ENCODE assay signal across 8 cellular contexts in the genomic region with DNA sequence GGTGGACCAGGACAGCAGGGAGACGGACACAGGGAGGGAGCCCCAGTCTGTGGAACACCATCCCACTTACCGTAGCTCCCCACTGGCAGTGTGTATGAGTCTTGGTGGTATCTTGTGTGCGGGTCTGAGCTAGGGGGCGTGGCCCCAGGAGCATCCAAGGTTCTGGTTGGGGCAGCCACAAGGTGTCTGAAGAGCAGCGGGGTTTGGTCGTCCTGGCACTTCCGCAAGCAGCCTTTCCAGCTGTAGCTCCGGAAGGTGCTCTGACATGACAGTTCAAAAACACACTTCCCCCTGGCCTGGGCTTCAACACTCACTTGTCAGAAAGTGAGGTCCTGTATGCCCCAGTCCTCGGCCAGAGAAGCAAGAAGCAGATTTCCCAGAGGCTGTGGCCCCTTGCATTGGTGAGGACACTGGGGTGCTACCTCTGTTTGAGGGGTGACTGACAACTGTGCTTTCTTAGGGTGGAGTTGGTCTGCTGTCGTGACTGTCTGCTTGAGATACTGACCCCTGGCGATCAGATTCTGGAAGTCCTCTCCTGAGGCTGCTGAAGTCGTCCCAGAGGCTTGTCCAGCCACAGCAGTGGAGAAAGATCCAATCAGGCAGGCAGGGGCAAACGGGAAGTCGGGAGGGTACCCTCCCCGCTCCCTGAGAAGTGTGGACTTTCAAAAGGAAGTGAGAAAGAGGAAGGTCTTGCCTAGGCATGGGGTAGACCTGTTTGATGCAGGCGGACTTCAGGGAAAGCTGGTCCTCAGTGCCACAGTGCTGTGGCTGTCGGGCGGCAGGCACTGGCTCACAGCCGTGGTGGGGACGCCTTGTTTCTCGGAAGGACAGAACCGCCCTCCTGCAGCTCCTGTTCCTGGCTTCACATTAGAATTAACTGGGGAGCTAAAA. TPM values are rescaled to one million over a fixed set of nuclear protein-coding genes. Genes with fewer than 3 reads are reported as not detected.
DNase-seq lines count a peak whose midpoint lies in the region; ATAC-seq, FAIRE-seq and TF ChIP-seq lines count a peak whose summit lies in the region.

No MANE protein-coding gene starts in this region.

- no peak for TF ChIP-seq POLR2A in HepG2 (IDR thresholded peaks at IDR 0.05; ENCODE audit: insufficient read depth in 1 of 2, low read depth in 2 of 2, low read length in 2 of 2)

- H3K9me3 Mint-ChIP-seq in Calu3 (ENCODE audit: low read depth, unreplicated experiment): no peaks in the 10 kb centered on the region
- no peaks in the 10 kb centered on the region for H3K9me3 Mint-ChIP-seq in stimulated activated naive CD8-positive, alpha-beta T cell treated with anti-CD3 and anti-CD28 coated beads, Interleukin-15, amount 100 ng/mL, for 72 hours

- H3K4me1 Mint-ChIP-seq in Calu3 (ENCODE audit: low read depth, unreplicated experiment) (peaks cover 36% of the 10 kb centered on the region), T-helper 17 cell (peaks cover 71% of the 10 kb centered on the region)
- peaks cover 72% of the 10 kb centered on the region for H3K4me1 Mint-ChIP-seq in stimulated activated naive CD8-positive, alpha-beta T cell treated with anti-CD3 and anti-CD28 coated beads, Interleukin-15, amount 100 ng/mL, for 72 hours

- no peak overlapping the region for H3K9ac ChIP-seq in HepG2 (ENCODE audit: insufficient read depth, low read depth, low read length)

- TF ChIP-seq CTCF in Calu3 (IDR thresholded peaks at IDR 0.05; ENCODE audit: unreplicated experiment) (peak; percentile 44), coronary artery (IDR thresholded peaks at IDR 0.05) (peak; percentile 43), HepG2 (CRISPR knock-in tag; IDR thresholded peaks at IDR 0.05) (peak; percentile 76)

- CTCF ChIA-PET in Calu3 (lab: Charles Lee): no interaction called here
- CTCF ChIA-PET in HepG2 (lab: Yijun Ruan, JAX; ENCODE audit: low intra/inter-chr PET ratio, low total read pairs): interaction anchor here (1.0 to 2.6 kb wide), 2 partner anchors 42 to 62 kb away, joined by 3 to 14 read pairs; a partner anchor contains a TSS

- no peaks in the 10 kb centered on the region for H3K9me3 ChIP-seq in T-helper 17 cell (ENCODE audit: control insufficient read depth, low read length, poor library complexity, severe bottlenecking)
- no peaks in the 10 kb centered on the region for H3K9me3 ChIP-seq in HepG2 (ENCODE audit: low read length)

- BruUV-seq in Calu3 (replicated peaks; lab: Mats Ljungman, UMichigan) (no TSS peak), HepG2 (replicated peaks; lab: Mats Ljungman, UMichigan) (no TSS peak)

- peaks cover 0 to 6% of the 10 kb centered on the region in 2 experiments; a peak in 3 of 5 replicates for H3K27me3 ChIP-seq in HepG2 (ENCODE audit: control insufficient read depth in 1 of 2, insufficient read depth in 2 of 2, low read length in 2 of 2)

- 37% methylated on average over 19 of the region's 22 CpGs for WGBS in HepG2 (ENCODE audit: low lambda C conversion rate)

- H3K27me3 Mint-ChIP-seq in Calu3 (ENCODE audit: unreplicated experiment): no peaks in the 10 kb centered on the region
- no peaks in the 10 kb centered on the region for H3K27me3 Mint-ChIP-seq in T-helper 17 cell
- H3K27me3 Mint-ChIP-seq in stimulated activated naive CD8-positive, alpha-beta T cell treated with anti-CD3 and anti-CD28 coated beads, Interleukin-15, amount 100 ng/mL, for 72 hours: no peaks in the 10 kb centered on the region

- TF ChIP-seq EP300 in HepG2 (IDR thresholded peaks at IDR 0.05; ENCODE audit: low read depth in 2 of 2, low read length in 2 of 2) (no peak), HepG2 (CRISPR knock-in tag; IDR thresholded peaks at IDR 0.05; ENCODE audit: borderline replicate concordance) (no peak)

- H4K20me1 ChIP-seq in HepG2 (ENCODE audit: insufficient read depth, low read length): no peaks in the 10 kb centered on the region

- H3K4me3 Mint-ChIP-seq in Calu3 (ENCODE audit: low read depth, unreplicated experiment) (no peak overlapping the region), T-helper 17 cell (peak overlapping the region; percentile 65)
- peak overlapping the region; percentile 20 to 50 for H3K4me3 Mint-ChIP-seq in stimulated activated naive CD8-positive, alpha-beta T cell treated with anti-CD3 and anti-CD28 coated beads, Interleukin-15, amount 100 ng/mL, for 72 hours

- POLR2A ChIA-PET in HepG2 (lab: Yijun Ruan, JAX): no interaction called here

- peak; percentile 88 for ATAC-seq in GM19351 (IDR thresholded peaks at IDR 0.05; ENCODE audit: unreplicated experiment)
- ATAC-seq in HG03354 (IDR thresholded peaks at IDR 0.05; ENCODE audit: poor library complexity, severe bottlenecking, unreplicated experiment): peak; percentile 82
- ATAC-seq in T-helper 17 cell: peak; percentile 78
- ATAC-seq in HepG2: peak; percentile 81
- ATAC-seq in stimulated activated naive CD8-positive, alpha-beta T cell treated with anti-CD3 and anti-CD28 coated beads, Interleukin-15, amount 100 ng/mL, for 72 hours: peak; percentile 82

- no peaks in the 10 kb centered on the region for H3K79me2 ChIP-seq in HepG2 (ENCODE audit: insufficient read depth, low read length)

- DNase-seq in Calu3: peak; percentile 38
- peak in 1 of 3 donors; percentile 27 for DNase-seq in T-helper 17 cell
- no peak for DNase-seq in coronary artery (ENCODE audit: low spot score)
- DNase-seq in HepG2 (ENCODE audit: low spot score): peak; percentile 36
- peak; percentile 60 to 66 for DNase-seq in stimulated activated naive CD8-positive, alpha-beta T cell treated with anti-CD3 and anti-CD28 coated beads, Interleukin-15, amount 100 ng/mL, for 72 hours
- no peak for DNase-seq in NK-92 treated with Interleukin-12 subunit alpha and Interleukin-12 subunit beta, amount 100 ng/mL, for 24 hours (lab: John Stamatoyannopoulos, UW)

- peak overlapping the region in 1 of 2 donors; percentile 84 for H3K27ac ChIP-seq in coronary artery
- no peak overlapping the region for H3K27ac ChIP-seq in HepG2 (ENCODE audit: extremely low read length, insufficient read depth, low read length)

- peak overlapping the region; percentile 33; the same call in 1 of the 2 replicates for H3K4me2 ChIP-seq in HepG2 (ENCODE audit: low read depth, low read length)

- H2AFZ ChIP-seq in HepG2 (ENCODE audit: low read length): no peak overlapping the region

- H3K4me3 ChIP-seq in coronary artery (peak overlapping the region; percentile 41), HepG2 (replicated peaks in 1 of 3; ENCODE audit: insufficient read depth in 1 of 3, low read depth in 2 of 3, low read length in 3 of 3) (no peak overlapping the region)

- no peaks in the 10 kb centered on the region for H3K36me3 ChIP-seq in HepG2 (replicated peaks in 1 of 2; ENCODE audit: control insufficient read depth in 1 of 2, insufficient read depth in 2 of 2, low read length in 2 of 2)

- in situ Hi-C loops in HepG2 (cut with HindIII; ENCODE audit: extremely low pct_ligation_motif_present, low pct_unique_long_range_greater_than_20kb): no loop called here

- H3K27ac Mint-ChIP-seq in Calu3 (ENCODE audit: unreplicated experiment) (no peak overlapping the region), T-helper 17 cell (peak overlapping the region; percentile 92)
- peak overlapping the region in 1 of 2 donors; percentile 79 for H3K27ac Mint-ChIP-seq in stimulated activated naive CD8-positive, alpha-beta T cell treated with anti-CD3 and anti-CD28 coated beads, Interleukin-15, amount 100 ng/mL, for 72 hours

- peaks cover 9% of the 10 kb centered on the region for H3K36me3 Mint-ChIP-seq in Calu3 (ENCODE audit: insufficient read depth, unreplicated experiment)
- peaks cover 2% of the 10 kb centered on the region for H3K36me3 Mint-ChIP-seq in T-helper 17 cell (ENCODE audit: low read depth)

- intact Hi-C loops in Calu3 (cut with micrococcal nuclease; ENCODE audit: unreplicated experiment) (loop anchor here (1.0 kb wide), 1 partner anchor 42 kb away; no protein-coding TSS in a partner anchor), HepG2 (cut with micrococcal nuclease; ENCODE audit: unreplicated experiment) (loop anchor here (1.0 to 2.0 kb wide), 2 partner anchors 42 to 65 kb away; no protein-coding TSS in a partner anchor)

- FAIRE-seq in HepG2 (lab: Jason Lieb, UNC): peak; percentile 86

- peaks cover 26% of the 10 kb centered on the region for H3K4me1 ChIP-seq in HepG2 (ENCODE audit: insufficient read depth, low read length)

- no peak for TF ChIP-seq RAD21 in HepG2 (CRISPR knock-in tag; IDR thresholded peaks at IDR 0.05)

TF ChIP-seq in HepG2, 621 proteins besides CTCF, POLR2A, EP300 and RAD21 (continues in another document):
- TF ChIP-seq STAG1 (CRISPR knock-in tag; IDR thresholded peaks at IDR 0.05): peak; percentile 42
- no peak for TF ChIP-seq ZNF737 (CRISPR knock-in tag; IDR thresholded peaks at IDR 0.05; ENCODE audit: borderline replicate concordance)
- TF ChIP-seq, protein P1, sequence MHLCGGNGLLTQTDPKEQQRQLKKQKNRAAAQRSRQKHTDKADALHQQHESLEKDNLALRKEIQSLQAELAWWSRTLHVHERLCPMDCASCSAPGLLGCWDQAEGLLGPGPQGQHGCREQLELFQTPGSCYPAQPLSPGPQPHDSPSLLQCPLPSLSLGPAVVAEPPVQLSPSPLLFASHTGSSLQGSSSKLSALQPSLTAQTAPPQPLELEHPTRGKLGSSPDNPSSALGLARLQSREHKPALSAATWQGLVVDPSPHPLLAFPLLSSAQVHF (CRISPR knock-in tag; IDR thresholded peaks at IDR 0.05): no peak

RNA-seq across cellular contexts. Expression of a gene that starts 51.4 kb away (rescaled TPM):
- 273 and 293 TPM in 2 replicates for total RNA-seq in Calu3 (2022)
- total RNA-seq in T-helper 17 cell: 100 to 1,000 TPM in 1 of 2 donors, 10 to 100 TPM in 1; 93.3 to 146 TPM
- 0.87 and 1.2 TPM in 2 replicates for total RNA-seq in HepG2 (2016; rRNA removed; fragmentation: Illumina TruSeq; extraction: Trizol)
- 0.18 and 0.20 TPM in 2 replicates for total RNA-seq in HepG2 (2016; cell fraction: cytosol; rRNA removed; fragmentation: Illumina TruSeq; extraction: Trizol; ENCODE audit: low read depth)
- total RNA-seq in HepG2 (2016; cell fraction: insoluble cytoplasmic fraction; rRNA removed; fragmentation: Illumina TruSeq; extraction: Trizol): 0.36 and 0.80 TPM in 2 replicates
- total RNA-seq in HepG2 (2016; cell fraction: membrane; rRNA removed; fragmentation: Illumina TruSeq; extraction: Trizol): 0.34 and 0.37 TPM in 2 replicates
- 0.88 and 1.3 TPM in 2 replicates for total RNA-seq in HepG2 (2016; cell fraction: nucleus; rRNA removed; fragmentation: Illumina TruSeq; extraction: Trizol)
- 10.9 and 13.3 TPM in 2 replicates for polyA plus RNA-seq in HepG2 (2011; rRNA removed)
- polyA plus RNA-seq in HepG2 (2011; cell fraction: cytosol; rRNA removed): 3.7 and 4.8 TPM in 2 replicates
- 27.2 and 51.8 TPM in 2 replicates for polyA plus RNA-seq in HepG2 (2011; cell fraction: nucleus; rRNA removed)
- 9.2 and 16.4 TPM in 2 replicates for polyA plus RNA-seq in HepG2 (2012)
- polyA plus RNA-seq in HepG2 (2016; cell fraction: cytosol; fragmentation: Illumina TruSeq; extraction: Trizol; ENCODE audit: low read depth): 0.06 and 0.09 TPM in 2 replicates
- 0.51 and 0.97 TPM in 2 replicates for polyA plus RNA-seq in HepG2 (2016; cell fraction: insoluble cytoplasmic fraction; fragmentation: Illumina TruSeq; extraction: Trizol; ENCODE audit: low read depth)
- 0.21 and 0.44 TPM in 2 replicates for polyA plus RNA-seq in HepG2 (2016; cell fraction: membrane; fragmentation: Illumina TruSeq; extraction: Trizol; ENCODE audit: low read depth)
- polyA plus RNA-seq in HepG2 (2016; cell fraction: nucleus; fragmentation: Illumina TruSeq; extraction: Trizol; ENCODE audit: insufficient read depth, low read depth): 1.6 and 4.3 TPM in 2 replicates
- polyA minus RNA-seq in HepG2 (2011; rRNA and poly(A)+ RNA removed; ENCODE audit: low replicate concordance): 10.8 and 22.0 TPM in 2 replicates
- polyA minus RNA-seq in HepG2 (2011; cell fraction: cytosol; rRNA and poly(A)+ RNA removed): 4.5 and 7.2 TPM in 2 replicates
- 12.1 and 13.3 TPM in 2 replicates for polyA minus RNA-seq in HepG2 (2011; cell fraction: nucleus; rRNA and poly(A)+ RNA removed)

Comparison
In these comparisons a context has a peak if more than half of its experiments do, and no peak if none do; other contexts are left out.
1. DNase-seq: peak in Calu3 (single experiment), HepG2 (single experiment) and stimulated activated naive CD8-positive, alpha-beta T cell treated with anti-CD3 and anti-CD28 coated beads, Interleukin-15, amount 100 ng/mL, for 72 hours (2 of 2); none in coronary artery (single experiment) and NK-92 treated with Interleukin-12 subunit alpha and Interleukin-12 subunit beta, amount 100 ng/mL, for 24 hours (single experiment).
2. RNA of a gene that starts 51.4 kb away (total RNA-seq): 273 to 293 TPM in Calu3 and 93.3 to 146 TPM in T-helper 17 cell; 0.18 to 1.3 TPM in HepG2; every median in the first group is over 10 times any median in the second.
3. Peak in every context shown above with its lines, with median percentiles within 50 percentile points of each other: CTCF ChIP-seq and ATAC-seq.